ENCODE assay signal across 3 cellular contexts in genomic region chr7:2563955-2564354, GRCh38.
A peak's percentile ranks its signal among the peaks of the same experiment; 100 is the strongest.
TF ChIP-seq lines count a peak whose summit lies in the region.

No MANE protein-coding gene starts in this region.

TF ChIP-seq in HEK293, 187 proteins besides CTCF, POLR2A, EP300 and RAD21:
- TF ChIP-seq ZNF121 (tag by site-specific recombination; IDR thresholded peaks at IDR 0.05) (peak; percentile 65), ZNF18 (tag by site-specific recombination; IDR thresholded peaks at IDR 0.05) (0 out of 2 replicates have a peak, but pooled peaks have one; percentile 16)

TF ChIP-seq in WTC11, 78 proteins besides CTCF, POLR2A, EP300 and RAD21:
- 0 out of 2 replicates have a peak, but pooled peaks have one; percentile 12 for TF ChIP-seq ZNF121 (CRISPR knock-in tag; IDR thresholded peaks at IDR 0.05)

TF ChIP-seq in K562, 482 proteins besides CTCF, POLR2A, EP300 and RAD21:
- peak; percentile 67 for TF ChIP-seq ZNF121 (CRISPR knock-in tag; conservative IDR thresholded peaks at IDR 0.05)
TF ChIP-seq in K562: peak in this region for 1; not testable (repeated sequence) for 481.
